Comparison of ENCODE assay signal across 35 cellular contexts in the genomic region with DNA sequence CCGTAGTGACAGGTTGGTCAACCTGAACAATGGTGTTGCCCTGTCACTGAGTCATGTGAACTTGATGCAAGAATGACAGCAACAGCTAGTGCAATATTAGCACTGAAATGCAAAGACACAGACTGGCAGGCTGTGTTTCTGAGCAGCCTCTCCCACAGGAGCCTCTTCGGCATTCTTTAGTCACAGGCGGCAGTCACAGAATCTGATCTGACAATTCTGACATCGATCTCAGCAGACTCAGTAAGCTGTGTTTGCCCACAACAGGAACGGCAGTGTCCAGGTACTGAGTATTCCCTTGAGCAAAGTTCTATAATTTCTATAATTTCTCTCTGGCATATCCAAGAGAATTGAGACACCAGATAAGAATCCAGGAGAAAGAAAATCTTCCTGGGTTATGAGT.
"Had no signal": no experiment of that assay in that cellular context is flagged by ENCODE, and none has a peak within 500 bp of the region (broad histone marks: within the 10 kb centered on the region; RNA-seq: fewer than 3 reads in every experiment).

No MANE protein-coding gene starts in this region.

- H3K9me3 ChIP-seq: MG63 had no signal

- DNase-seq: Karpas-422, Kasumi-1, MG63, MM.1S, MV-4-11, NCI-H1048, NCI-H1092, NCI-H1092 treated with DMSO at 0.1 percent for 48 hours, NCI-H1105, NCI-H1105 treated with DMSO at 0.1 percent for 48 hours, NCI-H1417, NCI-H1417 treated with DMSO at 0.1 percent for 48 hours, NCI-H1436, NCI-H1436 treated with DMSO at 0.1 percent for 48 hours, NCI-H146, NCI-H1694, NCI-H1694 treated with DMSO at 0.1 percent for 48 hours, NCI-H187, NCI-H187 treated with DMSO at 0.1 percent for 48 hours, NCI-H1930, NCI-H2029, NCI-H2029 treated with DMSO at 0.1 percent for 48 hours, NCI-H2081, NCI-H2081 treated with DMSO at 0.1 percent for 48 hours, NCI-H2107, NCI-H2171, NCI-H2171 treated with DMSO at 0.1 percent for 48 hours, NCI-H2227 treated with DMSO at 0.1 percent for 48 hours, NCI-H226, NCI-H345, NCI-H446, NCI-H446 treated with DMSO at 0.1 percent for 48 hours, NCI-H510A, NCI-H510A treated with DMSO at 0.1 percent for 48 hours, NCI-H524 had no signal

- H3K4me3 ChIP-seq: MG63 had no signal

- H3K36me3 ChIP-seq: MG63 had no signal

- H3K27me3 ChIP-seq: MG63 had no signal
